In genomic region chr11:43268786-43269185, GRCh38 we compare ENCODE assay signal across 26 cellular contexts. TPM values are rescaled to one million over a fixed set of nuclear protein-coding genes. Genes with fewer than 3 reads are reported as not detected.
A peak's percentile ranks its signal among the peaks of the same experiment; 100 is the strongest.
DNase-seq lines count a peak whose midpoint lies in the region; ATAC-seq, FAIRE-seq and TF ChIP-seq lines count a peak whose summit lies in the region.
"Had no signal": no experiment of that assay in that cellular context is flagged by ENCODE, and none has a peak within 500 bp of the region (broad histone marks: within the 10 kb centered on the region; RNA-seq: fewer than 3 reads in every experiment).

No MANE protein-coding gene starts in this region.

- H3K36me3 ChIP-seq in HepG2 (replicated peaks in 1 of 2; ENCODE audit: control insufficient read depth in 1 of 2, insufficient read depth in 2 of 2, low read length in 2 of 2): no peaks in the 10 kb centered on the region
- H3K36me3 ChIP-seq in right lobe of liver: no peaks in the 10 kb centered on the region
- no peaks in the 10 kb centered on the region for H3K36me3 ChIP-seq in PC-3 (ENCODE audit: low read depth, low read length)
- H3K36me3 ChIP-seq in endodermal cell (ENCODE audit: control insufficient read depth, insufficient read depth, low read length): no peaks in the 10 kb centered on the region
- H3K36me3 ChIP-seq: HAP-1, MG63, tibial artery had no signal

- POLR2A ChIA-PET in HepG2 (lab: Yijun Ruan, JAX) (no interaction called here), PC-3 (lab: Charles Lee; ENCODE audit: unreplicated experiment) (no interaction called here)

- TF ChIP-seq CTCF in HepG2 (CRISPR knock-in tag; IDR thresholded peaks at IDR 0.05) (no peak), right lobe of liver (IDR thresholded peaks at IDR 0.05) (no peak), PC-3 (conservative IDR thresholded peaks at IDR 0.05; ENCODE audit: low read depth, low read length) (0 out of 2 replicates have a peak, but pooled peaks have one; percentile 15), endodermal cell (conservative IDR thresholded peaks at IDR 0.05) (peak; percentile 46)

- in situ Hi-C loops in HepG2 (cut with HindIII; ENCODE audit: extremely low pct_ligation_motif_present, low pct_unique_long_range_greater_than_20kb): no loop called here

- H3K9ac ChIP-seq in HepG2 (ENCODE audit: insufficient read depth, low read depth, low read length) (no peak overlapping the region), PC-3 (ENCODE audit: low read length) (no peak overlapping the region), endodermal cell (ENCODE audit: extremely low read depth, low read length, poor library complexity, severe bottlenecking) (no peak overlapping the region)

- peak; percentile 48; the same call in 2 of the 3 replicates for ATAC-seq in HepG2
- no peak for ATAC-seq in right lobe of liver
- no peak for ATAC-seq in PC-3
- no peak for ATAC-seq in HG02588 (IDR thresholded peaks at IDR 0.05; ENCODE audit: unreplicated experiment)
- ATAC-seq: activated CD4-positive, CD25-positive, alpha-beta regulatory T cell treated with anti-CD3 and anti-CD28 coated beads, Interleukin-2, amount 50 U/mL, for 24 hours; activated CD8-positive, alpha-beta T cell treated with anti-CD3 and anti-CD28 coated beads, Interleukin-2, amount 10 ng/mL, durations not matched to agents 7 days and 5 days; activated naive CD8-positive, alpha-beta T cell treated with anti-CD3 and anti-CD28 coated beads, Interleukin-2, amount 50 U/mL, for 24 hours; effector memory CD8-positive, alpha-beta T cell; esophagus mucosa; stimulated activated naive CD8-positive, alpha-beta T cell treated with anti-CD3 and anti-CD28 coated beads, Interleukin-15, amount 100 ng/mL, for 72 hours had no signal

- H3K4me2 ChIP-seq in HepG2 (ENCODE audit: low read depth, low read length) (no peak overlapping the region), PC-3 (ENCODE audit: low read length) (no peak overlapping the region)

- no peak for DNase-seq in HepG2 (ENCODE audit: low spot score)
- DNase-seq in right lobe of liver: no peak
- DNase-seq in PC-3: no peak
- no peak for DNase-seq in endodermal cell
- DNase-seq in pons (ENCODE audit: low spot score): peak; percentile 18
- DNase-seq in NCI-H226: no peak
- no peak for DNase-seq in activated T-helper 2 cell treated with anti-CD3 and anti-CD28 coated beads, Interferon-gamma antibody, Interleukin-2, Interleukin-4, amounts not matched to agents 10 μg/mL and 5 μg/mL and 100 μg/mL, durations not matched to agents 14 hours and 24 hours and 36 hours (ENCODE audit: low spot score)
- DNase-seq: activated CD8-positive, alpha-beta T cell treated with anti-CD3 and anti-CD28 coated beads, Interleukin-2, amount 10 ng/mL, durations not matched to agents 7 days and 5 days; activated gamma-delta T cell treated with Interleukin-2 at 50 U/mL for 16 hours; activated naive CD8-positive, alpha-beta T cell treated with anti-CD3 and anti-CD28 coated beads, Interleukin-2, amount 50 U/mL, for 24 hours; effector memory CD8-positive, alpha-beta T cell; foreskin melanocyte; islet precursor cell; NCI-H1436; NCI-H526; OCI-M1; stimulated activated naive CD8-positive, alpha-beta T cell treated with anti-CD3 and anti-CD28 coated beads, Interleukin-15, amount 100 ng/mL, for 72 hours; T-helper 1 cell; tibial artery had no signal

- no peaks in the 10 kb centered on the region for H3K4me1 Mint-ChIP-seq in endodermal cell
- no peaks in the 10 kb centered on the region for H3K4me1 Mint-ChIP-seq in activated T-helper 2 cell treated with anti-CD3 and anti-CD28 coated beads, Interferon-gamma antibody, Interleukin-2, Interleukin-4, amounts not matched to agents 10 μg/mL and 5 μg/mL and 100 μg/mL, durations not matched to agents 14 hours and 24 hours and 36 hours (ENCODE audit: low read depth)
- H3K4me1 Mint-ChIP-seq: activated naive CD8-positive, alpha-beta T cell treated with anti-CD3 and anti-CD28 coated beads, Interleukin-2, amount 50 U/mL, for 24 hours; CD14-positive monocyte; stimulated activated naive CD8-positive, alpha-beta T cell treated with anti-CD3 and anti-CD28 coated beads, Interleukin-15, amount 100 ng/mL, for 72 hours had no signal

- H3K4me1 ChIP-seq in HepG2 (ENCODE audit: insufficient read depth, low read length) (no peaks in the 10 kb centered on the region), right lobe of liver (no peaks in the 10 kb centered on the region), PC-3 (ENCODE audit: insufficient read depth, low read length) (no peaks in the 10 kb centered on the region), endodermal cell (ENCODE audit: control insufficient read depth, insufficient read depth, low read length) (no peaks in the 10 kb centered on the region)
- H3K4me1 ChIP-seq: HAP-1, tibial artery had no signal

- H4K20me1 ChIP-seq in HepG2 (ENCODE audit: insufficient read depth, low read length): no peaks in the 10 kb centered on the region
- no peaks in the 10 kb centered on the region for H4K20me1 ChIP-seq in PC-3 (ENCODE audit: low read length)

- H3K9me3 Mint-ChIP-seq in endodermal cell: peaks cover 12% of the 10 kb centered on the region
- no peaks in the 10 kb centered on the region for H3K9me3 Mint-ChIP-seq in activated T-helper 2 cell treated with anti-CD3 and anti-CD28 coated beads, Interferon-gamma antibody, Interleukin-2, Interleukin-4, amounts not matched to agents 10 μg/mL and 5 μg/mL and 100 μg/mL, durations not matched to agents 14 hours and 24 hours and 36 hours
- H3K9me3 Mint-ChIP-seq: activated naive CD8-positive, alpha-beta T cell treated with anti-CD3 and anti-CD28 coated beads, Interleukin-2, amount 50 U/mL, for 24 hours; effector memory CD8-positive, alpha-beta T cell had no signal

- H3K4me3 ChIP-seq in HepG2 (replicated peaks in 1 of 3; ENCODE audit: insufficient read depth in 1 of 3, low read depth in 2 of 3, low read length in 3 of 3) (no peak overlapping the region), right lobe of liver (no peak overlapping the region), PC-3 (ENCODE audit: low read length) (no peak overlapping the region), endodermal cell (ENCODE audit: low read length) (no peak overlapping the region)
- H3K4me3 ChIP-seq: HAP-1, MG63, tibial artery had no signal

- no peak overlapping the region for H3K27ac Mint-ChIP-seq in endodermal cell
- H3K27ac Mint-ChIP-seq in activated T-helper 2 cell treated with anti-CD3 and anti-CD28 coated beads, Interferon-gamma antibody, Interleukin-2, Interleukin-4, amounts not matched to agents 10 μg/mL and 5 μg/mL and 100 μg/mL, durations not matched to agents 14 hours and 24 hours and 36 hours: no peak overlapping the region
- H3K27ac Mint-ChIP-seq: activated CD8-positive, alpha-beta T cell treated with anti-CD3 and anti-CD28 coated beads, Interleukin-2, amount 10 ng/mL, durations not matched to agents 7 days and 5 days; activated naive CD8-positive, alpha-beta T cell treated with anti-CD3 and anti-CD28 coated beads, Interleukin-2, amount 50 U/mL, for 24 hours; CD14-positive monocyte; effector memory CD8-positive, alpha-beta T cell; progenitor cell of endocrine pancreas; stimulated activated naive CD8-positive, alpha-beta T cell treated with anti-CD3 and anti-CD28 coated beads, Interleukin-15, amount 100 ng/mL, for 72 hours had no signal

- H3K9me3 ChIP-seq in HepG2 (ENCODE audit: low read length) (no peaks in the 10 kb centered on the region), right lobe of liver (no peaks in the 10 kb centered on the region), PC-3 (ENCODE audit: low read length) (no peaks in the 10 kb centered on the region), endodermal cell (ENCODE audit: control insufficient read depth, low read length) (no peaks in the 10 kb centered on the region)
- H3K9me3 ChIP-seq: HAP-1, MG63, tibial artery had no signal

- H3K9me2 ChIP-seq in PC-3 (replicated peaks; ENCODE audit: low read length): no peaks in the 10 kb centered on the region

- WGBS in HepG2 (ENCODE audit: low lambda C conversion rate): 0% methylated on average over 2 of the region's 2 CpGs
- WGBS in right lobe of liver (ENCODE audit: insufficient coverage, low coverage, low lambda C conversion rate, missing lambda C conversion rate): 28% methylated on average over 2 of the region's 2 CpGs
- 61 to 67% methylated on average over 1 to 2 of the region's 2 CpGs for WGBS in endodermal cell (ENCODE audit: insufficient coverage in 1 of 2, insufficient read length in 1 of 2), 2 experiments

- H3K27me3 ChIP-seq in HepG2 (ENCODE audit: control insufficient read depth in 1 of 2, insufficient read depth in 2 of 2, low read length in 2 of 2): peaks cover 2 to 14% of the 10 kb centered on the region in 2 experiments; a peak in 4 of 5 replicates
- no peaks in the 10 kb centered on the region for H3K27me3 ChIP-seq in right lobe of liver
- H3K27me3 ChIP-seq in PC-3 (ENCODE audit: low read length): peaks cover 20% of the 10 kb centered on the region
- no peaks in the 10 kb centered on the region for H3K27me3 ChIP-seq in endodermal cell (ENCODE audit: control insufficient read depth, insufficient read depth, low read length, poor library complexity, severe bottlenecking)
- H3K27me3 ChIP-seq: MG63, tibial artery had no signal

- no peak for TF ChIP-seq RAD21 in HepG2 (CRISPR knock-in tag; IDR thresholded peaks at IDR 0.05)

- intact Hi-C loops in HepG2 (cut with micrococcal nuclease; ENCODE audit: unreplicated experiment) (no loop called here), right lobe of liver (cut with DNase I) (no loop called here), PC-3 (cut with micrococcal nuclease) (no loop called here)
- intact Hi-C loops in activated T-helper 2 cell treated with anti-CD3 and anti-CD28 coated beads, Interferon-gamma antibody, Interleukin-2, Interleukin-4, amounts not matched to agents 10 μg/mL and 5 μg/mL and 100 μg/mL, durations not matched to agents 14 hours and 24 hours and 36 hours (cut with micrococcal nuclease): no loop called here

- H3K27ac ChIP-seq in HepG2 (ENCODE audit: extremely low read length, insufficient read depth, low read length): no peak overlapping the region
- H3K27ac ChIP-seq in right lobe of liver: no peak overlapping the region
- no peak overlapping the region for H3K27ac ChIP-seq in PC-3 (ENCODE audit: low read length)
- H3K27ac ChIP-seq in endodermal cell (ENCODE audit: low read depth, low read length): no peak overlapping the region
- H3K27ac ChIP-seq: tibial artery had no signal

- no peaks in the 10 kb centered on the region for H3K36me3 Mint-ChIP-seq in endodermal cell (ENCODE audit: low read depth)
- H3K36me3 Mint-ChIP-seq in activated T-helper 2 cell treated with anti-CD3 and anti-CD28 coated beads, Interferon-gamma antibody, Interleukin-2, Interleukin-4, amounts not matched to agents 10 μg/mL and 5 μg/mL and 100 μg/mL, durations not matched to agents 14 hours and 24 hours and 36 hours (ENCODE audit: low read depth): no peaks in the 10 kb centered on the region
- H3K36me3 Mint-ChIP-seq: CD14-positive monocyte had no signal

- CTCF ChIA-PET in HepG2 (lab: Yijun Ruan, JAX; ENCODE audit: low intra/inter-chr PET ratio, low total read pairs): no interaction called here
- CTCF ChIA-PET in PC-3 (lab: Charles Lee): no interaction called here

- TF ChIP-seq EP300 in HepG2 (IDR thresholded peaks at IDR 0.05; ENCODE audit: low read depth in 2 of 2, low read length in 2 of 2) (no peak), HepG2 (CRISPR knock-in tag; IDR thresholded peaks at IDR 0.05; ENCODE audit: borderline replicate concordance) (no peak)

- H2AFZ ChIP-seq in HepG2 (ENCODE audit: low read length): no peak overlapping the region
- no peak overlapping the region for H2AFZ ChIP-seq in PC-3 (ENCODE audit: low read length)

- peak overlapping the region; percentile 31 for H3K4me3 Mint-ChIP-seq in endodermal cell
- H3K4me3 Mint-ChIP-seq in activated T-helper 2 cell treated with anti-CD3 and anti-CD28 coated beads, Interferon-gamma antibody, Interleukin-2, Interleukin-4, amounts not matched to agents 10 μg/mL and 5 μg/mL and 100 μg/mL, durations not matched to agents 14 hours and 24 hours and 36 hours (ENCODE audit: low read depth): no peak overlapping the region
- H3K4me3 Mint-ChIP-seq: activated CD8-positive, alpha-beta T cell treated with anti-CD3 and anti-CD28 coated beads, Interleukin-2, amount 10 ng/mL, durations not matched to agents 7 days and 5 days; activated naive CD8-positive, alpha-beta T cell treated with anti-CD3 and anti-CD28 coated beads, Interleukin-2, amount 50 U/mL, for 24 hours; CD14-positive monocyte; stimulated activated naive CD8-positive, alpha-beta T cell treated with anti-CD3 and anti-CD28 coated beads, Interleukin-15, amount 100 ng/mL, for 72 hours had no signal

- no peaks in the 10 kb centered on the region for H3K79me2 ChIP-seq in HepG2 (ENCODE audit: insufficient read depth, low read length)
- no peaks in the 10 kb centered on the region for H3K79me2 ChIP-seq in PC-3 (ENCODE audit: low read length)

- no peak for FAIRE-seq in HepG2 (lab: Jason Lieb, UNC)

- BruUV-seq in HepG2 (replicated peaks; lab: Mats Ljungman, UMichigan) (no TSS peak), PC-3 (replicated peaks; lab: Mats Ljungman, UMichigan) (no TSS peak)

- no peak for TF ChIP-seq POLR2A in HepG2 (IDR thresholded peaks at IDR 0.05; ENCODE audit: insufficient read depth in 1 of 2, low read depth in 2 of 2, low read length in 2 of 2)
- no peak for TF ChIP-seq POLR2A in right lobe of liver (IDR thresholded peaks at IDR 0.05)

- H3F3A ChIP-seq in PC-3 (ENCODE audit: low read length, unreplicated experiment): no peaks in the 10 kb centered on the region

- no peaks in the 10 kb centered on the region for H3K27me3 Mint-ChIP-seq in endodermal cell (ENCODE audit: insufficient read depth)
- no peaks in the 10 kb centered on the region for H3K27me3 Mint-ChIP-seq in activated T-helper 2 cell treated with anti-CD3 and anti-CD28 coated beads, Interferon-gamma antibody, Interleukin-2, Interleukin-4, amounts not matched to agents 10 μg/mL and 5 μg/mL and 100 μg/mL, durations not matched to agents 14 hours and 24 hours and 36 hours (ENCODE audit: low read depth)

RNA-seq across cellular contexts. Expression of gene API5, which starts 43.0 kb away (rescaled TPM):
- 59.0 and 93.6 TPM in 2 replicates for total RNA-seq in HepG2 (2016; rRNA removed; fragmentation: Illumina TruSeq; extraction: Trizol)
- 14.9 and 18.0 TPM in 2 replicates for total RNA-seq in HepG2 (2016; cell fraction: cytosol; rRNA removed; fragmentation: Illumina TruSeq; extraction: Trizol; ENCODE audit: low read depth)
- 58.1 and 97.0 TPM in 2 replicates for total RNA-seq in HepG2 (2016; cell fraction: insoluble cytoplasmic fraction; rRNA removed; fragmentation: Illumina TruSeq; extraction: Trizol)
- 21.3 and 21.8 TPM in 2 replicates for total RNA-seq in HepG2 (2016; cell fraction: membrane; rRNA removed; fragmentation: Illumina TruSeq; extraction: Trizol)
- total RNA-seq in HepG2 (2016; cell fraction: nucleus; rRNA removed; fragmentation: Illumina TruSeq; extraction: Trizol): 47.2 and 48.9 TPM in 2 replicates
- polyA plus RNA-seq in HepG2 (2011; rRNA removed): 16.9 and 21.6 TPM in 2 replicates
- polyA plus RNA-seq in HepG2 (2011; cell fraction: cytosol; rRNA removed): 8.0 and 13.4 TPM in 2 replicates
- polyA plus RNA-seq in HepG2 (2011; cell fraction: nucleus; rRNA removed): 14.5 and 15.1 TPM in 2 replicates
- polyA plus RNA-seq in HepG2 (2012): 20.4 and 27.1 TPM in 2 replicates
- polyA plus RNA-seq in HepG2 (2016; cell fraction: cytosol; fragmentation: Illumina TruSeq; extraction: Trizol; ENCODE audit: low read depth): 2.4 and 3.1 TPM in 2 replicates
- 69.3 and 78.0 TPM in 2 replicates for polyA plus RNA-seq in HepG2 (2016; cell fraction: insoluble cytoplasmic fraction; fragmentation: Illumina TruSeq; extraction: Trizol; ENCODE audit: low read depth)
- 9.6 and 10.0 TPM in 2 replicates for polyA plus RNA-seq in HepG2 (2016; cell fraction: membrane; fragmentation: Illumina TruSeq; extraction: Trizol; ENCODE audit: low read depth)
- 42.9 and 47.9 TPM in 2 replicates for polyA plus RNA-seq in HepG2 (2016; cell fraction: nucleus; fragmentation: Illumina TruSeq; extraction: Trizol; ENCODE audit: insufficient read depth, low read depth)
- 18.1 and 48.4 TPM in 2 replicates for polyA minus RNA-seq in HepG2 (2011; rRNA and poly(A)+ RNA removed; ENCODE audit: low replicate concordance)
- 19.2 and 24.3 TPM in 2 replicates for polyA minus RNA-seq in HepG2 (2011; cell fraction: cytosol; rRNA and poly(A)+ RNA removed)
- polyA minus RNA-seq in HepG2 (2011; cell fraction: nucleus; rRNA and poly(A)+ RNA removed): 48.0 and 56.5 TPM in 2 replicates
- 10 to 100 TPM; 42.2 to 55.5 (median 49.6) TPM for total RNA-seq in right lobe of liver
- total RNA-seq in PC-3 (2014; rRNA removed): 79.5 and 83.7 TPM in 2 replicates
- 100 to 1,000 TPM; 149 to 166 TPM for total RNA-seq in endodermal cell
- polyA plus RNA-seq in endodermal cell (2013, experiment 1 of 2): 119 TPM
- 115 TPM for polyA plus RNA-seq in endodermal cell (2013, experiment 2 of 2)
- total RNA-seq in activated T-helper 2 cell treated with anti-CD3 and anti-CD28 coated beads, Interferon-gamma antibody, Interleukin-2, Interleukin-4, amounts not matched to agents 10 μg/mL and 5 μg/mL and 100 μg/mL, durations not matched to agents 14 hours and 24 hours and 36 hours: 158 and 164 TPM in 2 replicates

Comparison
In these comparisons a context has a peak if more than half of its experiments do, and no peak if none do; other contexts are left out.
1. CTCF ChIP-seq: peak in PC-3 (single experiment) and endodermal cell (single experiment); none in HepG2 (single experiment) and right lobe of liver (0 of 4).